ENCODE assay signal across 10 cellular contexts in the genomic region with DNA sequence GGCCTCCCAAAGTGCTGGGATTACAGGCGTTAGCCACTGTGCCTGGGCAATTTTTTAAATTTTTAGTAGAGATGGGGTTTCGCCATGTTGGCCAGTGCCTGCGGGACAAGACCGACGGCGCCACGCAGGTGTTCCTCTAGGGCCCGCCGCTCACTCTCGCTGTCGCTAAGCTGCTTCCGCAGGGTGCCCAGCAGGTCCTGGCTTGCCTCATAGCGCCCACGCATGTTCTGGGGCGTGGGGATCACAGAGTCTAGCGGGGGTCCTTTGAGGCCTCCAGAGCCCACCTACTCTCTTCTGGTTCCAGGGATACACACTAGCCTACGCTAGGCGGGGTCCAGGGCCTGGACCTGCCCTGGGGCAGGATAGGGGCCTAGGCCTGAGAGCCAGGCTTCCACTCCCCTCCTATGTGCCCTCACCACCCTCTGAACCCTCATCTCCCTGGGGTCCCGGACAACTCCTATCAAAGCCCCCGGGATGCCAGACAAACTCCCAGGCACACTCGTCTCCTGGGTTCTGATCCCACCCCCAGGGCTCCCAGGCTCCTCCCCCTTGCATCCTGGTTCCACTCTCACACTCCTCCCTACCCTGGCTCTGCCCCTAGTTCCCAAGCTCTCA. TPM values are rescaled to one million over a fixed set of nuclear protein-coding genes. Genes with fewer than 3 reads are reported as not detected.
DNase-seq lines count a peak whose midpoint lies in the region; ATAC-seq and TF ChIP-seq lines count a peak whose summit lies in the region.
"Not testable (repeated sequence)": the region's sequence is repeated elsewhere in the genome, so short reads cannot be mapped to it uniquely, and the experiment has no call there.
"Had no signal": no experiment of that assay in that cellular context is flagged by ENCODE, and none has a peak within 500 bp of the region (broad histone marks: within the 10 kb centered on the region; RNA-seq: fewer than 3 reads in every experiment).

No MANE protein-coding gene starts in this region.

- not testable (repeated sequence) for H4K91ac ChIP-seq in IMR-90 (ENCODE audit: insufficient read depth, low read depth, low read length)

- H3K9me1 ChIP-seq in IMR-90 (ENCODE audit: insufficient read depth, low read length) = not testable (repeated sequence)

- peak overlapping the region; percentile 53 for H3K27ac Mint-ChIP-seq in MCF 10A (ENCODE audit: low read depth, unreplicated experiment)
- not testable (repeated sequence) for H3K27ac Mint-ChIP-seq in osteocyte (ENCODE audit: unreplicated experiment)

- not testable (repeated sequence) for ATAC-seq in IMR-90 (ENCODE audit: low read depth); Right ventricle myocardium inferior
- peak in 2 of 4 donors; percentile 1 to 2 for ATAC-seq in right lobe of liver

- H2BK120ac ChIP-seq in IMR-90 (ENCODE audit: low read depth, low read length) = not testable (repeated sequence)

- H3K4me3 ChIP-seq in IMR-90 (ENCODE audit: insufficient read depth, low read depth, low read length); right lobe of liver; stomach: not testable (repeated sequence)

- not testable (repeated sequence) for H3K27me3 Mint-ChIP-seq in MCF 10A (ENCODE audit: insufficient read depth, unreplicated experiment); osteocyte (ENCODE audit: unreplicated experiment)

- H3K79me1 ChIP-seq in IMR-90 (ENCODE audit: low read depth in 1 of 2, low read length in 2 of 2) = not testable (repeated sequence)

- H3K4me3 Mint-ChIP-seq in MCF 10A (ENCODE audit: unreplicated experiment); osteocyte (ENCODE audit: unreplicated experiment): not testable (repeated sequence)

- TF ChIP-seq CTCF in IMR-90 (conservative IDR thresholded peaks at IDR 0.05; ENCODE audit: low read depth, low read length); MCF 10A (IDR thresholded peaks at IDR 0.05; ENCODE audit: unreplicated experiment); right lobe of liver (IDR thresholded peaks at IDR 0.05); osteocyte (IDR thresholded peaks at IDR 0.05); stomach (IDR thresholded peaks at IDR 0.05): not testable (repeated sequence)

- 95% methylated on average over 21 of the region's 21 CpGs; no CpG with 5 or more reads in 1 of the 2 experiments for WGBS in IMR-90 (ENCODE audit: extremely low coverage in 2 of 2, insufficient read length in 1 of 2), 2 experiments
- WGBS in right lobe of liver (ENCODE audit: insufficient coverage, low coverage, low lambda C conversion rate, missing lambda C conversion rate) = 96% methylated on average over 21 of the region's 21 CpGs
- WGBS in stomach, 5 donors = 93 to 97% (median 95%) methylated on average over 21 of the region's 21 CpGs

- in situ Hi-C loops in IMR-90 (cut with MboI; ENCODE audit: low sequenced_read_pairs) = not testable (repeated sequence)

- CTCF ChIA-PET in IMR-90 (lab: Yijun Ruan, JAX) (interaction anchor here (0.9 kb wide), 1 partner anchor 11 kb away, joined by 3 read pairs; no protein-coding TSS in a partner anchor), MCF 10A (lab: Yijun Ruan, JAX) (interaction anchor here (0.9 to 1.1 kb wide), 2 partner anchors 9 to 13 kb away, joined by 3 to 5 read pairs; no protein-coding TSS in a partner anchor)

- not testable (repeated sequence) for H3K27ac ChIP-seq in IMR-90 (ENCODE audit: insufficient read depth, low read length); right lobe of liver; stomach

- not testable (repeated sequence) for H2AK9ac ChIP-seq in IMR-90 (replicated peaks; ENCODE audit: low read depth, low read length, poor library complexity)

- not testable (repeated sequence) for BruUV-seq in IMR-90 (replicated peaks; lab: Mats Ljungman, UMichigan); MCF 10A (replicated peaks; lab: Mats Ljungman, UMichigan)

- H3K27me3 ChIP-seq in IMR-90 (ENCODE audit: control insufficient read depth, insufficient read depth, low read length); right lobe of liver; stomach: not testable (repeated sequence)

- not testable (repeated sequence) for H4K5ac ChIP-seq in IMR-90 (ENCODE audit: low read depth, low read length)

- TF ChIP-seq RAD21 in IMR-90 (IDR thresholded peaks at IDR 0.05; ENCODE audit: low read length) = not testable (repeated sequence)

- not testable (repeated sequence) for H3K4ac ChIP-seq in IMR-90 (ENCODE audit: low read depth, low read length)

- not testable (repeated sequence) for H4K8ac ChIP-seq in IMR-90 (ENCODE audit: low read depth in 2 of 2, low read length in 2 of 2)

- H3K18ac ChIP-seq in IMR-90 (ENCODE audit: low read depth, low read length) = not testable (repeated sequence)

- not testable (repeated sequence) for H3K9me3 Mint-ChIP-seq in MCF 10A (ENCODE audit: unreplicated experiment); osteocyte (ENCODE audit: unreplicated experiment)

- not testable (repeated sequence) for H3K9ac ChIP-seq in IMR-90 (ENCODE audit: low read depth, low read length)

- H2AFZ ChIP-seq in IMR-90 (replicated peaks; ENCODE audit: low read length, poor library complexity) = peak overlapping the region; percentile 49

- dilution Hi-C loops in IMR-90 (cut with HindIII; ENCODE audit: low sequenced_read_pairs, unreplicated experiment) = not testable (repeated sequence)

- H3K9me3 ChIP-seq in IMR-90 (ENCODE audit: control insufficient read depth, insufficient read depth, low read length); right lobe of liver; stomach: not testable (repeated sequence)

- H3K56ac ChIP-seq in IMR-90 (ENCODE audit: extremely low read depth, insufficient read depth, low read length) = not testable (repeated sequence)

- not testable (repeated sequence) for TF ChIP-seq EP300 in stomach (IDR thresholded peaks at IDR 0.05)

- not testable (repeated sequence) for H2BK15ac ChIP-seq in IMR-90 (ENCODE audit: low read depth, low read length)

- H2AK5ac ChIP-seq in IMR-90 (ENCODE audit: low read depth, low read length) = not testable (repeated sequence)

- H3K36me3 ChIP-seq in IMR-90 (ENCODE audit: control insufficient read depth, insufficient read depth, low read length) = peaks cover 52% of the 10 kb centered on the region
- peaks cover 29 to 94% (median 69%) of the 10 kb centered on the region in 4 donors for H3K36me3 ChIP-seq in right lobe of liver
- peaks cover 75 to 100% (median 99%) of the 10 kb centered on the region in 4 donors for H3K36me3 ChIP-seq in stomach

- H2BK5ac ChIP-seq in IMR-90 (ENCODE audit: low read depth, low read length, poor library complexity, severe bottlenecking) = not testable (repeated sequence)

- DNase-seq in IMR-90; MCF 10A (ENCODE audit: unreplicated experiment): not testable (repeated sequence)
- peak; percentile 27 for DNase-seq in activated T-cell treated with anti-CD3 and anti-CD28 coated beads, Interleukin-2, amount 50 U/mL, for 1 hour
- DNase-seq in Right ventricle myocardium inferior (ENCODE audit: missing footprints) = peak; percentile 67
- DNase-seq in right lobe of liver = peak; percentile 27 to 67 (median 59)
- DNase-seq in osteocyte (ENCODE audit: extremely low spot score, unreplicated experiment) = peak; percentile 94
- DNase-seq in stomach = peak; percentile 29

- not testable (repeated sequence) for H3K14ac ChIP-seq in IMR-90 (replicated peaks; ENCODE audit: low read depth, low read length)

- H3K4me1 Mint-ChIP-seq in MCF 10A (ENCODE audit: insufficient read depth, unreplicated experiment); osteocyte (ENCODE audit: unreplicated experiment): not testable (repeated sequence)

- H2BK20ac ChIP-seq in IMR-90 (ENCODE audit: low read depth, low read length) = not testable (repeated sequence)

- TF ChIP-seq POLR2A in IMR-90 (IDR thresholded peaks at IDR 0.05; ENCODE audit: low read depth, low read length); right lobe of liver (IDR thresholded peaks at IDR 0.05); stomach (IDR thresholded peaks at IDR 0.05): not testable (repeated sequence)

- intact Hi-C loops in IMR-90 (cut with micrococcal nuclease); MCF 10A (cut with micrococcal nuclease); Right ventricle myocardium inferior (cut with DNase I); right lobe of liver (cut with DNase I); stomach (cut with DNase I; ENCODE audit: low total_unique reads): not testable (repeated sequence)

- H3K36me3 Mint-ChIP-seq in MCF 10A (ENCODE audit: insufficient read depth, unreplicated experiment) (peaks cover 21% of the 10 kb centered on the region), osteocyte (ENCODE audit: unreplicated experiment) (peaks cover 72% of the 10 kb centered on the region)

- not testable (repeated sequence) for H3K4me1 ChIP-seq in IMR-90 (ENCODE audit: control insufficient read depth, insufficient read depth, low read length); right lobe of liver; stomach

- H4K20me1 ChIP-seq in IMR-90 (ENCODE audit: insufficient read depth, low read length) = not testable (repeated sequence)

- H3K4me2 ChIP-seq in IMR-90 (ENCODE audit: low read depth, low read length) = not testable (repeated sequence)

- not testable (repeated sequence) for H3K23ac ChIP-seq in IMR-90 (ENCODE audit: low read depth, low read length)

- POLR2A ChIA-PET in IMR-90 (lab: Charles Lee; ENCODE audit: unreplicated experiment); MCF 10A (lab: Yijun Ruan, JAX): not testable (repeated sequence)

RNA-seq across cellular contexts. Expression of gene NBPF1, which starts 16.7 kb away (rescaled TPM):
- total RNA-seq in IMR-90 (2012; rRNA removed) (25.3 and 28.3 TPM in 2 replicates), MCF 10A (2022) (28.9 and 31.5 TPM in 2 replicates), Right ventricle myocardium inferior (12.4 TPM), right lobe of liver (10 to 100 TPM; 22.7 to 30.7 (median 24.1) TPM), osteocyte (50.1 and 55.6 TPM in 2 replicates), stomach (10 to 100 TPM; 19.2 to 66.6 (median 35.6) TPM)
- polyA plus RNA-seq in IMR-90 (2012; rRNA removed) (17.1 and 18.8 TPM in 2 replicates), stomach (1 to 10 TPM; 3.3 to 8.8 (median 7.5) TPM)
- 8.8 and 12.8 TPM in 2 replicates for polyA plus RNA-seq in IMR-90 (2012; cell fraction: cytosol; rRNA removed)
- polyA plus RNA-seq in IMR-90 (2012; cell fraction: nucleus; rRNA removed; ENCODE audit: low replicate concordance) = 23.2 and 44.6 TPM in 2 replicates

RNA-seq across cellular contexts. Expression of gene RNU1-3, which starts 36.7 kb away (rescaled TPM):
- total RNA-seq in IMR-90 (2012; rRNA removed) (under 0.01 TPM in 2 replicates), MCF 10A (2022) (1,539 and 1,606 TPM in 2 replicates), Right ventricle myocardium inferior (4,572 TPM), right lobe of liver (1,000 to 10,000 TPM in 3 of 6 experiments, 100 to 1,000 TPM in 1, under 1 TPM in 2; under 0.01 to 3,377 (median 977) TPM), osteocyte (2,650 and 2,859 TPM in 2 replicates), stomach (1,000 to 10,000 TPM in 1 of 5 donors, under 1 TPM in 4; under 0.01 to 9,966 (median under 0.01) TPM)
- polyA plus RNA-seq in IMR-90 (2012; rRNA removed) (not detected in 2 replicates), stomach (not detected)
- polyA plus RNA-seq in IMR-90 (2012; cell fraction: cytosol; rRNA removed) = not detected in 2 replicates
- not detected in 2 replicates for polyA plus RNA-seq in IMR-90 (2012; cell fraction: nucleus; rRNA removed; ENCODE audit: low replicate concordance)
- total RNA-seq: G401, LHCN-M2 had no signal
- polyA plus RNA-seq: naive thymus-derived CD4-positive, alpha-beta T cell had no signal
